In genomic region chr9:134372621-134373267, GRCh38 we compare ENCODE assay signal across 8 cellular contexts. TPM values are rescaled to one million over a fixed set of nuclear protein-coding genes. Genes with fewer than 3 reads are reported as not detected.
DNase-seq lines count a peak whose midpoint lies in the region; ATAC-seq and TF ChIP-seq lines count a peak whose summit lies in the region.

No MANE protein-coding gene starts in this region.

- WGBS in urinary bladder, result 79% methylated on average over 16 of the region's 16 CpGs

- H3K27me3 Mint-ChIP-seq in activated CD8-positive, alpha-beta memory T cell treated with anti-CD3 and anti-CD28 coated beads, Interleukin-2, amount 10 ng/mL, durations not matched to agents 7 days and 5 days, result peaks cover 11% of the 10 kb centered on the region

- H3K9me3 ChIP-seq in mucosa of descending colon, result no peaks in the 10 kb centered on the region

- H3K27ac ChIP-seq in epithelial cell of prostate, result peak overlapping the region; percentile 93
- peak overlapping the region; percentile 91 for H3K27ac ChIP-seq in urinary bladder (ENCODE audit: low read depth)

- H3K27ac Mint-ChIP-seq in activated CD8-positive, alpha-beta memory T cell treated with anti-CD3 and anti-CD28 coated beads, Interleukin-2, amount 10 ng/mL, durations not matched to agents 7 days and 5 days, result no peak overlapping the region

- peak; percentile 56 for DNase-seq in activated CD8-positive, alpha-beta memory T cell treated with anti-CD3 and anti-CD28 coated beads for 24 hours
- DNase-seq in activated CD8-positive, alpha-beta memory T cell treated with anti-CD3 and anti-CD28 coated beads, Interleukin-2, amount 10 ng/mL, durations not matched to agents 7 days and 5 days, result no peak
- no peak for DNase-seq in epithelial cell of prostate (ENCODE audit: low read depth, low spot score)
- peak in 1 of 3 donors; percentile 85 for DNase-seq in mucosa of descending colon
- DNase-seq in NCI-H1417 treated with DMSO at 0.1 percent for 48 hours (lab: John Stamatoyannopoulos, UW), result no peak
- no peak for DNase-seq in GOT3 (lab: John Stamatoyannopoulos, UW)

- no peak overlapping the region for H3K4me3 Mint-ChIP-seq in activated CD8-positive, alpha-beta memory T cell treated with anti-CD3 and anti-CD28 coated beads, Interleukin-2, amount 10 ng/mL, durations not matched to agents 7 days and 5 days

- H3K9me3 Mint-ChIP-seq in activated CD8-positive, alpha-beta memory T cell treated with anti-CD3 and anti-CD28 coated beads, Interleukin-2, amount 10 ng/mL, durations not matched to agents 7 days and 5 days (ENCODE audit: low read depth), result no peaks in the 10 kb centered on the region

- H3K4me1 Mint-ChIP-seq in activated CD8-positive, alpha-beta memory T cell treated with anti-CD3 and anti-CD28 coated beads, Interleukin-2, amount 10 ng/mL, durations not matched to agents 7 days and 5 days, result no peaks in the 10 kb centered on the region

- no peaks in the 10 kb centered on the region for H3K36me3 ChIP-seq in mucosa of descending colon (ENCODE audit: low read depth)
- H3K36me3 ChIP-seq in urinary bladder (ENCODE audit: insufficient read depth), result no peaks in the 10 kb centered on the region

- CTCF ChIA-PET in activated CD8-positive, alpha-beta memory T cell treated with anti-CD3 and anti-CD28 coated beads, Interleukin-2, amount 10 ng/mL, durations not matched to agents 7 days and 5 days (lab: Charles Lee), result interaction anchor here (1.3 kb wide), 1 partner anchor 11 kb away, joined by 4 read pairs; no protein-coding TSS in a partner anchor

- ATAC-seq in activated CD8-positive, alpha-beta memory T cell treated with anti-CD3 and anti-CD28 coated beads, Interleukin-2, amount 10 ng/mL, durations not matched to agents 7 days and 5 days, result no peak
- ATAC-seq in mucosa of descending colon, result peak; percentile 41
- ATAC-seq in GM21786 (IDR thresholded peaks at IDR 0.05; ENCODE audit: unreplicated experiment), result no peak

- TF ChIP-seq CTCF in mucosa of descending colon (IDR thresholded peaks at IDR 0.05), result no peak

- H3K4me3 ChIP-seq in mucosa of descending colon (no peak overlapping the region), urinary bladder (ENCODE audit: low read depth, low read length) (no peak overlapping the region)

- H3K4me1 ChIP-seq in mucosa of descending colon (ENCODE audit: low read depth), result peaks cover 60% of the 10 kb centered on the region
- H3K4me1 ChIP-seq in urinary bladder (ENCODE audit: insufficient read depth), result no peaks in the 10 kb centered on the region

- no peaks in the 10 kb centered on the region for H3K36me3 Mint-ChIP-seq in activated CD8-positive, alpha-beta memory T cell treated with anti-CD3 and anti-CD28 coated beads, Interleukin-2, amount 10 ng/mL, durations not matched to agents 7 days and 5 days

- intact Hi-C loops in mucosa of descending colon (cut with DNase I, micrococcal nuclease), result no loop called here

RNA-seq across cellular contexts. Expression of gene RXRA, which starts 46.5 kb away (rescaled TPM):
- 1 to 10 TPM in 1 of 2 experiments, under 1 TPM in 1; 0.91 to 1.5 TPM for total RNA-seq in activated CD8-positive, alpha-beta memory T cell treated with anti-CD3 and anti-CD28 coated beads, Interleukin-2, amount 10 ng/mL, durations not matched to agents 7 days and 5 days
- total RNA-seq in mucosa of descending colon (100 to 1,000 TPM in 1 of 3 donors, 10 to 100 TPM in 2; 75.2 to 101 (median 85.3) TPM), urinary bladder (19.7 TPM)
- 70.6 TPM for polyA plus RNA-seq in urinary bladder
